11 cellular contexts compared by ENCODE assay signal in genomic region chr1:200242379-200243041, GRCh38.
DNase-seq lines count a peak whose midpoint lies in the region; ATAC-seq and TF ChIP-seq lines count a peak whose summit lies in the region.
"Had no signal": no experiment of that assay in that cellular context is flagged by ENCODE, and none has a peak within 500 bp of the region (broad histone marks: within the 10 kb centered on the region; RNA-seq: fewer than 3 reads in every experiment).

No MANE protein-coding gene starts in this region.

- TF ChIP-seq CTCF in fibroblast of pulmonary artery (IDR thresholded peaks at IDR 0.05; ENCODE audit: low read length, missing control alignments) (no peak), parathyroid adenoma (IDR thresholded peaks at IDR 0.05) (no peak)

- H3K9me3 ChIP-seq in parathyroid adenoma (ENCODE audit: control insufficient read depth, low read length): no peaks in the 10 kb centered on the region

- H3K79me2 ChIP-seq in parathyroid adenoma: no peaks in the 10 kb centered on the region

- H3K4me3 ChIP-seq in fibroblast of pulmonary artery (replicated peaks; ENCODE audit: low read depth, low read length) (no peak overlapping the region), parathyroid adenoma (ENCODE audit: low read depth, low read length) (no peak overlapping the region)

- no peak overlapping the region for H3K9ac ChIP-seq in parathyroid adenoma

- peak; percentile 18 for DNase-seq in EL
- peak; percentile 85 for DNase-seq in NCI-H345 (lab: John Stamatoyannopoulos, UW)
- DNase-seq in fibroblast of pulmonary artery (ENCODE audit: low read depth): peak; percentile 33
- no peak for DNase-seq in stimulated activated CD4-positive, alpha-beta T cell treated with anti-CD3 and anti-CD28 coated beads, Interleukin-15, amount 100 ng/mL, for 24 hours
- DNase-seq in stimulated activated CD4-positive, alpha-beta T cell treated with anti-CD3 and anti-CD28 coated beads, Interleukin-2, amount 100 ng/mL, for 48 hours: no peak
- no peak for DNase-seq in mucosa of gallbladder (ENCODE audit: low spot score)
- DNase-seq: activated naive CD4-positive, alpha-beta T cell treated with anti-CD3 and anti-CD28 coated beads, Interleukin-2, amount 10 ng/mL, durations not matched to agents 7 days and 5 days; H9; T-cell had no signal

- no peaks in the 10 kb centered on the region for H3K4me1 ChIP-seq in parathyroid adenoma

- H3K27ac ChIP-seq in parathyroid adenoma: peak overlapping the region; percentile 1

- no peaks in the 10 kb centered on the region for H3K27me3 ChIP-seq in parathyroid adenoma (ENCODE audit: control insufficient read depth, insufficient read depth, low read length)

- H3K4me2 ChIP-seq in parathyroid adenoma (ENCODE audit: low read length): no peak overlapping the region

- no peaks in the 10 kb centered on the region for H3K36me3 ChIP-seq in parathyroid adenoma (ENCODE audit: control insufficient read depth, insufficient read depth, low read length)

- H2AFZ ChIP-seq in parathyroid adenoma: no peak overlapping the region

- no peak for ATAC-seq in GM21447 (IDR thresholded peaks at IDR 0.05; ENCODE audit: unreplicated experiment)
- ATAC-seq: T-cell had no signal

Comparison
In these comparisons a context has a peak if more than half of its experiments do, and no peak if none do; other contexts are left out.
1. DNase-seq: peak in EL (single experiment), NCI-H345 (single experiment) and fibroblast of pulmonary artery (single experiment); none in stimulated activated CD4-positive, alpha-beta T cell treated with anti-CD3 and anti-CD28 coated beads, Interleukin-15, amount 100 ng/mL, for 24 hours (single experiment), stimulated activated CD4-positive, alpha-beta T cell treated with anti-CD3 and anti-CD28 coated beads, Interleukin-2, amount 100 ng/mL, for 48 hours (0 of 2) and mucosa of gallbladder (single experiment).